ENCODE assay signal across 9 cellular contexts in genomic region chrX:15425024-15425423, GRCh38. TPM values are rescaled to one million over a fixed set of nuclear protein-coding genes. Genes with fewer than 3 reads are reported as not detected.
"Had no signal": no experiment of that assay in that cellular context is flagged by ENCODE, and none has a peak within 500 bp of the region (broad histone marks: within the 10 kb centered on the region; RNA-seq: fewer than 3 reads in every experiment).

No MANE protein-coding gene starts in this region.

- H3K4me1 ChIP-seq: HAP-1 had no signal

- ATAC-seq: HCT116, HepG2 had no signal

- DNase-seq: GM23248, GOT3, H7, HFFc6, KBM-7 had no signal

- H3K9me3 ChIP-seq: HAP-1 had no signal

- H3K27ac ChIP-seq: GM23248 had no signal

- H2AFZ ChIP-seq: GM23248 had no signal

- H3K9ac ChIP-seq: GM23248 had no signal

- H3K4me3 ChIP-seq: GM23248, HAP-1 had no signal

RNA-seq across cellular contexts. Expression of gene VEGFD, which starts 40.8 kb away (rescaled TPM):
- total RNA-seq: GM23248, HFFc6 had no signal
- polyA plus RNA-seq: GM23248, IgD-negative memory B cell had no signal
